Comparison of ENCODE assay signal across 35 cellular contexts in genomic region chr15:61281328-61281727, GRCh38. TPM values are rescaled to one million over a fixed set of nuclear protein-coding genes. Genes with fewer than 3 reads are reported as not detected.
DNase-seq lines count a peak whose midpoint lies in the region; ATAC-seq, FAIRE-seq and TF ChIP-seq lines count a peak whose summit lies in the region.
"Had no signal": no experiment of that assay in that cellular context is flagged by ENCODE, and none has a peak within 500 bp of the region (broad histone marks: within the 10 kb centered on the region; RNA-seq: fewer than 3 reads in every experiment).

No MANE protein-coding gene starts in this region.

- H3K9me3 ChIP-seq in liver (ENCODE audit: control insufficient read depth in 4 of 4, low read length in 3 of 4) (no peaks in the 10 kb centered on the region), HepG2 (ENCODE audit: low read length) (no peaks in the 10 kb centered on the region), right lobe of liver (no peaks in the 10 kb centered on the region)
- H3K9me3 ChIP-seq: A549, BE2C, BLaER1, Caco-2 had no signal

- CTCF ChIA-PET in HepG2 (lab: Yijun Ruan, JAX; ENCODE audit: low intra/inter-chr PET ratio, low total read pairs) = no interaction called here

- TF ChIP-seq EP300 in HepG2 (IDR thresholded peaks at IDR 0.05; ENCODE audit: low read depth in 2 of 2, low read length in 2 of 2) (no peak), HepG2 (CRISPR knock-in tag; IDR thresholded peaks at IDR 0.05; ENCODE audit: borderline replicate concordance) (no peak)

- 51% methylated on average over 1 of the region's 1 CpG for WGBS in liver
- 0% methylated on average over 1 of the region's 1 CpG for WGBS in HepG2 (ENCODE audit: low lambda C conversion rate)
- 50% methylated on average over 1 of the region's 1 CpG for WGBS in right lobe of liver (ENCODE audit: insufficient coverage, low coverage, low lambda C conversion rate, missing lambda C conversion rate)

- H3K27ac ChIP-seq in liver (ENCODE audit: low read depth in 1 of 2, low read length in 2 of 2) (no peak overlapping the region), HepG2 (ENCODE audit: extremely low read length, insufficient read depth, low read length) (no peak overlapping the region), right lobe of liver (no peak overlapping the region)
- H3K27ac ChIP-seq: 22Rv1; A549; BLaER1; BLaER1 treated with 17β-estradiol and CSF1 and Interleukin-3, amounts not matched to agents 10 nM and 100 nM; C4-2B had no signal

- no peak overlapping the region for H2AFZ ChIP-seq in HepG2 (ENCODE audit: low read length)

- TF ChIP-seq RAD21 in liver (IDR thresholded peaks at IDR 0.05) (peak in 1 of 2 donors; percentile 57), HepG2 (CRISPR knock-in tag; IDR thresholded peaks at IDR 0.05) (no peak)

- H3K4me3 Mint-ChIP-seq in nephron progenitor cell = no peak overlapping the region
- H3K4me3 Mint-ChIP-seq: B cell; CD14-positive monocyte; CD4-positive, alpha-beta memory T cell; CD4-positive, alpha-beta T cell; CD4-positive, CD25-positive, alpha-beta regulatory T cell; CD8-positive, alpha-beta memory T cell; CD8-positive, alpha-beta T cell had no signal

- DNase-seq in HepG2 (ENCODE audit: low spot score) (no peak), left lobe of liver (ENCODE audit: low spot score) (no peak), right lobe of liver (no peak), nephron progenitor cell (no peak), putamen (ENCODE audit: low spot score) (no peak)
- DNase-seq: 8988T; ACHN; AML-193; BE2C; C1 segment of cervical spinal cord; Caco-2; Calu3; CD4-positive, alpha-beta memory T cell; CD4-positive, alpha-beta T cell; CD4-positive, CD25-positive, alpha-beta regulatory T cell; CD8-positive, alpha-beta memory T cell; CD8-positive, alpha-beta T cell; COR-L47; DMS 273 treated with DMSO at 0.1 percent for 48 hours; DMS153; DMS53; DMS79; DMS79 treated with DMSO at 0.1 percent for 48 hours; DND-41; EL had no signal

- peaks cover 0 to 5% (median 1%) of the 10 kb centered on the region in 4 donors for H3K4me1 ChIP-seq in liver (ENCODE audit: control insufficient read depth in 4 of 4, insufficient read depth in 4 of 4, low read length in 3 of 4)
- H3K4me1 ChIP-seq in HepG2 (ENCODE audit: insufficient read depth, low read length) = no peaks in the 10 kb centered on the region
- H3K4me1 ChIP-seq in right lobe of liver = peaks cover 0 to 5% (median 1%) of the 10 kb centered on the region in 4 donors
- H3K4me1 ChIP-seq: A549; BLaER1; BLaER1 treated with 17β-estradiol and CSF1 and Interleukin-3, amounts not matched to agents 10 nM and 100 nM; Caco-2 had no signal

- H3K79me2 ChIP-seq in HepG2 (ENCODE audit: insufficient read depth, low read length) = no peaks in the 10 kb centered on the region

- H3K27ac Mint-ChIP-seq in nephron progenitor cell = no peak overlapping the region
- H3K27ac Mint-ChIP-seq: B cell; CD14-positive monocyte; CD4-positive, alpha-beta memory T cell; CD4-positive, alpha-beta T cell; CD4-positive, CD25-positive, alpha-beta regulatory T cell; CD8-positive, alpha-beta memory T cell; CD8-positive, alpha-beta T cell had no signal

- POLR2A ChIA-PET in HepG2 (lab: Yijun Ruan, JAX) = no interaction called here

- H3K4me2 ChIP-seq in HepG2 (ENCODE audit: low read depth, low read length) = no peak overlapping the region
- H3K4me2 ChIP-seq: A549; BLaER1; BLaER1 treated with 17β-estradiol and CSF1 and Interleukin-3, amounts not matched to agents 10 nM and 100 nM had no signal

- H3K4me3 ChIP-seq in liver (ENCODE audit: low read depth in 1 of 3, low read length in 3 of 3) (no peak overlapping the region), HepG2 (replicated peaks in 1 of 3; ENCODE audit: insufficient read depth in 1 of 3, low read depth in 2 of 3, low read length in 3 of 3) (no peak overlapping the region), right lobe of liver (no peak overlapping the region)
- H3K4me3 ChIP-seq: A549; BLaER1; BLaER1 treated with 17β-estradiol and CSF1 and Interleukin-3, amounts not matched to agents 10 nM and 100 nM had no signal

- H3K4me1 Mint-ChIP-seq in nephron progenitor cell = no peaks in the 10 kb centered on the region
- H3K4me1 Mint-ChIP-seq: B cell; CD14-positive monocyte; CD4-positive, alpha-beta memory T cell; CD4-positive, CD25-positive, alpha-beta regulatory T cell; CD8-positive, alpha-beta memory T cell had no signal

- ATAC-seq in HepG2 = no peak
- ATAC-seq in left lobe of liver = peak; percentile 80
- peak; percentile 61 to 85 (median 84) for ATAC-seq in right lobe of liver
- ATAC-seq: A549; CD8-positive, alpha-beta T cell had no signal

- H3K36me3 Mint-ChIP-seq in nephron progenitor cell (ENCODE audit: low read depth) = no peaks in the 10 kb centered on the region
- H3K36me3 Mint-ChIP-seq: CD14-positive monocyte; CD4-positive, alpha-beta memory T cell; CD4-positive, CD25-positive, alpha-beta regulatory T cell; CD8-positive, alpha-beta memory T cell; CD8-positive, alpha-beta T cell had no signal

- FAIRE-seq in HepG2 (lab: Jason Lieb, UNC) = no peak
- FAIRE-seq: A204.1, A549, D721Med had no signal

- in situ Hi-C loops in HepG2 (cut with HindIII; ENCODE audit: extremely low pct_ligation_motif_present, low pct_unique_long_range_greater_than_20kb) = no loop called here

- TF ChIP-seq CTCF in liver (IDR thresholded peaks at IDR 0.05; ENCODE audit: low read depth, low read length, missing input control) (no peak), HepG2 (CRISPR knock-in tag; IDR thresholded peaks at IDR 0.05) (no peak), right lobe of liver (IDR thresholded peaks at IDR 0.05) (no peak), nephron progenitor cell (IDR thresholded peaks at IDR 0.05) (no peak)

- H3K36me3 ChIP-seq in liver (ENCODE audit: control insufficient read depth in 4 of 4, insufficient read depth in 3 of 4, low read depth in 1 of 4, low read length in 3 of 4) = no peaks in the 10 kb centered on the region
- H3K36me3 ChIP-seq in HepG2 (replicated peaks in 1 of 2; ENCODE audit: control insufficient read depth in 1 of 2, insufficient read depth in 2 of 2, low read length in 2 of 2) = no peaks in the 10 kb centered on the region
- no peaks in the 10 kb centered on the region for H3K36me3 ChIP-seq in right lobe of liver
- H3K36me3 ChIP-seq: BE2C; BLaER1; BLaER1 treated with 17β-estradiol and CSF1 and Interleukin-3, amounts not matched to agents 10 nM and 100 nM had no signal

- BruUV-seq in HepG2 (replicated peaks; lab: Mats Ljungman, UMichigan) = no TSS peak

- peaks cover 29% of the 10 kb centered on the region for H3K27me3 Mint-ChIP-seq in nephron progenitor cell (ENCODE audit: low read depth, poor library complexity)

- TF ChIP-seq POLR2A in HepG2 (IDR thresholded peaks at IDR 0.05; ENCODE audit: insufficient read depth in 1 of 2, low read depth in 2 of 2, low read length in 2 of 2) (no peak), right lobe of liver (IDR thresholded peaks at IDR 0.05) (no peak)

- no peaks in the 10 kb centered on the region for H4K20me1 ChIP-seq in HepG2 (ENCODE audit: insufficient read depth, low read length)
- H4K20me1 ChIP-seq: BLaER1; BLaER1 treated with 17β-estradiol and CSF1 and Interleukin-3, amounts not matched to agents 10 nM and 100 nM had no signal

- intact Hi-C loops in HepG2 (cut with micrococcal nuclease; ENCODE audit: unreplicated experiment) = no loop called here
- intact Hi-C loops in right lobe of liver (cut with DNase I) = no loop called here

- H3K27me3 ChIP-seq in liver (ENCODE audit: control insufficient read depth in 4 of 4, insufficient read depth in 4 of 4, low read length in 3 of 4) (no peaks in the 10 kb centered on the region), HepG2 (ENCODE audit: control insufficient read depth in 1 of 2, insufficient read depth in 2 of 2, low read length in 2 of 2) (no peaks in the 10 kb centered on the region), right lobe of liver (no peaks in the 10 kb centered on the region)
- H3K27me3 ChIP-seq: BE2C; BLaER1; BLaER1 treated with 17β-estradiol and CSF1 and Interleukin-3, amounts not matched to agents 10 nM and 100 nM had no signal

- H3K9ac ChIP-seq in liver (ENCODE audit: low read depth in 1 of 2, low read length in 2 of 2) (no peak overlapping the region), HepG2 (ENCODE audit: insufficient read depth, low read depth, low read length) (no peak overlapping the region)
- H3K9ac ChIP-seq: BLaER1; BLaER1 treated with 17β-estradiol and CSF1 and Interleukin-3, amounts not matched to agents 10 nM and 100 nM had no signal

- H3K9me3 Mint-ChIP-seq in nephron progenitor cell = peaks cover 9% of the 10 kb centered on the region
- H3K9me3 Mint-ChIP-seq: CD4-positive, alpha-beta T cell; CD8-positive, alpha-beta T cell had no signal

TF ChIP-seq in liver, 16 proteins besides CTCF, POLR2A, EP300 and RAD21 (continues in another document):
- no peak for TF ChIP-seq FOXA2 (IDR thresholded peaks at IDR 0.05)
- no peak for TF ChIP-seq JUND (IDR thresholded peaks at IDR 0.05)

TF ChIP-seq in HepG2, 621 proteins besides CTCF, POLR2A, EP300 and RAD21 (continues in another document):
- TF ChIP-seq CBX1 (IDR thresholded peaks at IDR 0.05; ENCODE audit: low read depth) (no peak), NFKBIZ (CRISPR knock-in tag; IDR thresholded peaks at IDR 0.05) (no peak)

RNA-seq across cellular contexts. Expression of gene RORA, which starts 52.2 kb away (rescaled TPM):
- total RNA-seq in liver (10 to 100 TPM; 26.5 to 89.4 TPM), HepG2 (2016; rRNA removed; fragmentation: Illumina TruSeq; extraction: Trizol) (6.6 and 7.0 TPM in 2 replicates), left lobe of liver (51.7 TPM), right lobe of liver (10 to 100 TPM; 27.9 to 71.3 (median 44.6) TPM)
- polyA plus RNA-seq in liver (10 to 100 TPM in 1 of 2 donors, 1 to 10 TPM in 1; 9.6 to 38.1 TPM), HepG2 (2011; rRNA removed) (35.6 and 38.6 TPM in 2 replicates)
- 2.3 and 3.1 TPM in 2 replicates for total RNA-seq in HepG2 (2016; cell fraction: cytosol; rRNA removed; fragmentation: Illumina TruSeq; extraction: Trizol; ENCODE audit: low read depth)
- total RNA-seq in HepG2 (2016; cell fraction: insoluble cytoplasmic fraction; rRNA removed; fragmentation: Illumina TruSeq; extraction: Trizol) = 7.2 and 8.6 TPM in 2 replicates
- total RNA-seq in HepG2 (2016; cell fraction: membrane; rRNA removed; fragmentation: Illumina TruSeq; extraction: Trizol) = 4.5 and 4.6 TPM in 2 replicates
- total RNA-seq in HepG2 (2016; cell fraction: nucleus; rRNA removed; fragmentation: Illumina TruSeq; extraction: Trizol) = 10.4 and 12.1 TPM in 2 replicates
- 18.0 and 30.3 TPM in 2 replicates for polyA plus RNA-seq in HepG2 (2011; cell fraction: cytosol; rRNA removed)
- 75.3 and 107 TPM in 2 replicates for polyA plus RNA-seq in HepG2 (2011; cell fraction: nucleus; rRNA removed)
- 18.0 and 20.5 TPM in 2 replicates for polyA plus RNA-seq in HepG2 (2012)
- polyA plus RNA-seq in HepG2 (2016; cell fraction: cytosol; fragmentation: Illumina TruSeq; extraction: Trizol; ENCODE audit: low read depth) = 1.2 and 1.3 TPM in 2 replicates
- 3.3 and 3.5 TPM in 2 replicates for polyA plus RNA-seq in HepG2 (2016; cell fraction: insoluble cytoplasmic fraction; fragmentation: Illumina TruSeq; extraction: Trizol; ENCODE audit: low read depth)
- polyA plus RNA-seq in HepG2 (2016; cell fraction: membrane; fragmentation: Illumina TruSeq; extraction: Trizol; ENCODE audit: low read depth) = 2.1 and 2.4 TPM in 2 replicates
- polyA plus RNA-seq in HepG2 (2016; cell fraction: nucleus; fragmentation: Illumina TruSeq; extraction: Trizol; ENCODE audit: insufficient read depth, low read depth) = 7.7 and 8.9 TPM in 2 replicates
- polyA minus RNA-seq in HepG2 (2011; rRNA and poly(A)+ RNA removed; ENCODE audit: low replicate concordance) = 0.14 and 159 TPM in 2 replicates
- 40.1 and 51.4 TPM in 2 replicates for polyA minus RNA-seq in HepG2 (2011; cell fraction: cytosol; rRNA and poly(A)+ RNA removed)
- 123 and 131 TPM in 2 replicates for polyA minus RNA-seq in HepG2 (2011; cell fraction: nucleus; rRNA and poly(A)+ RNA removed)
